2 cellular contexts compared by ENCODE assay signal in genomic region chr3:169344465-169344864, GRCh38.
TF ChIP-seq lines count a peak whose summit lies in the region.

No MANE protein-coding gene starts in this region.

TF ChIP-seq in IMR-90, 13 proteins besides CTCF, POLR2A, EP300 and RAD21 (continued from another document):
- peak; percentile 91 for TF ChIP-seq CEBPB (IDR thresholded peaks at IDR 0.05; ENCODE audit: low read depth, low read length)
- no peak for TF ChIP-seq ELK1 (IDR thresholded peaks at IDR 0.05; ENCODE audit: borderline replicate concordance, low read depth, low read length)
- TF ChIP-seq MAFK (IDR thresholded peaks at IDR 0.05; ENCODE audit: low read depth, low read length), result peak; percentile 82
- no peak for TF ChIP-seq MAZ (IDR thresholded peaks at IDR 0.05; ENCODE audit: borderline replicate concordance, low read depth, low read length)
- TF ChIP-seq RCOR1 (IDR thresholded peaks at IDR 0.05; ENCODE audit: insufficient replicate concordance, low read length), result no peak
- TF ChIP-seq FOS (IDR thresholded peaks at IDR 0.05; ENCODE audit: low read depth, low read length), result no peak
- no peak for TF ChIP-seq USF2 (IDR thresholded peaks at IDR 0.05; ENCODE audit: low read depth, low read length)
- TF ChIP-seq MXI1 (IDR thresholded peaks at IDR 0.05; ENCODE audit: borderline replicate concordance, low read depth, low read length), result no peak
- TF ChIP-seq CHD1 (IDR thresholded peaks at IDR 0.05; ENCODE audit: low read depth, low read length), result no peak

TF ChIP-seq in HEK293T, 16 proteins besides CTCF, POLR2A, EP300 and RAD21 (continued from another document):
- TF ChIP-seq CTBP1 (IDR thresholded peaks at IDR 0.05; ENCODE audit: borderline replicate concordance) (no peak), NFRKB (IDR thresholded peaks at IDR 0.05) (no peak), FOXK2 (IDR thresholded peaks at IDR 0.05) (no peak), ZNF384 (IDR thresholded peaks at IDR 0.05) (no peak)
TF ChIP-seq in HEK293T: peak in this region for 0.
